ENCODE assay signal across 13 cellular contexts in genomic region chr6:52306972-52307849, GRCh38. TPM values are rescaled to one million over a fixed set of nuclear protein-coding genes. Genes with fewer than 3 reads are reported as not detected.
A peak's percentile ranks its signal among the peaks of the same experiment; 100 is the strongest.
DNase-seq lines count a peak whose midpoint lies in the region; ATAC-seq and TF ChIP-seq lines count a peak whose summit lies in the region.
"Had no signal": no experiment of that assay in that cellular context is flagged by ENCODE, and none has a peak within 500 bp of the region (broad histone marks: within the 10 kb centered on the region; RNA-seq: fewer than 3 reads in every experiment).

No MANE protein-coding gene starts in this region.

- H3K4me1 ChIP-seq in OCI-LY3 (ENCODE audit: low read length) (peaks cover 69% of the 10 kb centered on the region), spleen (peaks cover 46 to 80% (median 56%) of the 10 kb centered on the region in 6 donors)

- peak overlapping the region; percentile 1 for H2AFZ ChIP-seq in OCI-LY3 (ENCODE audit: low read depth, low read length)

- H3K9ac ChIP-seq in OCI-LY3 (ENCODE audit: low read length) = peak overlapping the region; percentile 36

- no peaks in the 10 kb centered on the region for H3K79me2 ChIP-seq in OCI-LY3 (ENCODE audit: low read length)

- H3K27me3 Mint-ChIP-seq in T-helper 1 cell treated with Interleukin-12 subunit alpha and Interleukin-12 subunit beta and Interleukin-4 antibody, amounts not matched to agents 30 μg/mL and 1 μg/mL, for 36 hours (ENCODE audit: low read depth) = peaks cover 4% of the 10 kb centered on the region

- no peak for TF ChIP-seq POLR2A in spleen (IDR thresholded peaks at IDR 0.05)

- DNase-seq in T-helper 1 cell (no peak), spleen (peak; percentile 85), retina (no peak), NCI-H526 treated with DMSO at 0.1 percent for 48 hours (lab: John Stamatoyannopoulos, UW) (no peak)
- DNase-seq: 8988T; gastrocnemius medialis; GF-D8; nucleus accumbens; stimulated activated CD4-positive, alpha-beta T cell treated with anti-CD3 and anti-CD28 coated beads, Interleukin-2, amount 100 ng/mL, for 48 hours had no signal

- H3K4me1 Mint-ChIP-seq in T-helper 1 cell treated with Interleukin-12 subunit alpha and Interleukin-12 subunit beta and Interleukin-4 antibody, amounts not matched to agents 30 μg/mL and 1 μg/mL, for 36 hours (ENCODE audit: low read depth) = peaks cover 50% of the 10 kb centered on the region

- H3K9me3 Mint-ChIP-seq in T-helper 1 cell treated with Interleukin-12 subunit alpha and Interleukin-12 subunit beta and Interleukin-4 antibody, amounts not matched to agents 30 μg/mL and 1 μg/mL, for 36 hours = no peaks in the 10 kb centered on the region

- H3K27ac Mint-ChIP-seq in T-helper 1 cell treated with Interleukin-12 subunit alpha and Interleukin-12 subunit beta and Interleukin-4 antibody, amounts not matched to agents 30 μg/mL and 1 μg/mL, for 36 hours = peak overlapping the region; percentile 87

- TF ChIP-seq CTCF in OCI-LY3 (IDR thresholded peaks at IDR 0.05; ENCODE audit: low read depth, low read length) = no peak
- TF ChIP-seq CTCF in spleen (IDR thresholded peaks at IDR 0.05 in 8 of 11, conservative IDR thresholded peaks at IDR 0.05 in 3 of 11) = no peak

- no peak for ATAC-seq in HG02973 (IDR thresholded peaks at IDR 0.05; ENCODE audit: unreplicated experiment)
- ATAC-seq: gastrocnemius medialis had no signal

- H3K9me3 ChIP-seq in OCI-LY3 (ENCODE audit: insufficient read depth, low read length) (no peaks in the 10 kb centered on the region), spleen (no peaks in the 10 kb centered on the region)
- H3K9me3 ChIP-seq: gastrocnemius medialis had no signal

- H3K36me3 Mint-ChIP-seq in T-helper 1 cell treated with Interleukin-12 subunit alpha and Interleukin-12 subunit beta and Interleukin-4 antibody, amounts not matched to agents 30 μg/mL and 1 μg/mL, for 36 hours (ENCODE audit: low read depth) = no peaks in the 10 kb centered on the region

- intact Hi-C loops in spleen (cut with DNase I; ENCODE audit: low total_unique reads) = loop anchor here (10.0 kb wide), 1 partner anchor 58 kb away; the partner anchor contains the start of gene PAQR8

- H3K27me3 ChIP-seq in OCI-LY3 (ENCODE audit: low read depth, low read length) = no peaks in the 10 kb centered on the region
- no peaks in the 10 kb centered on the region for H3K27me3 ChIP-seq in spleen (replicated peaks in 1 of 7)
- H3K27me3 ChIP-seq: gastrocnemius medialis had no signal

- H3K36me3 ChIP-seq in OCI-LY3 (replicated peaks; ENCODE audit: low read depth, low read length) (no peaks in the 10 kb centered on the region), spleen (no peaks in the 10 kb centered on the region)
- H3K36me3 ChIP-seq: gastrocnemius medialis had no signal

- H3K4me3 ChIP-seq in OCI-LY3 (ENCODE audit: low read length) (no peak overlapping the region), iPS-11a (ENCODE audit: low read depth, low read length) (peak overlapping the region; percentile 51), spleen (peak overlapping the region in 1 of 8 donors; percentile 45)
- H3K4me3 ChIP-seq: gastrocnemius medialis had no signal

- H3K4me3 Mint-ChIP-seq in T-helper 1 cell treated with Interleukin-12 subunit alpha and Interleukin-12 subunit beta and Interleukin-4 antibody, amounts not matched to agents 30 μg/mL and 1 μg/mL, for 36 hours = peak overlapping the region; percentile 63

- no peaks in the 10 kb centered on the region for H4K20me1 ChIP-seq in OCI-LY3 (ENCODE audit: insufficient read depth, low read length)

- 54 to 78% (median 58%) methylated on average over 32 of the region's 32 CpGs for WGBS in spleen, 5 donors

- H3K27ac ChIP-seq in OCI-LY3 (ENCODE audit: low read length) (peak overlapping the region; percentile 97), spleen (peak overlapping the region; percentile 55 to 90 (median 73))
- H3K27ac ChIP-seq: gastrocnemius medialis had no signal

- peak overlapping the region; percentile 18 for H3K4me2 ChIP-seq in OCI-LY3 (ENCODE audit: low read length)

RNA-seq across cellular contexts. Expression of gene MCM3, which starts 22.7 kb away (rescaled TPM):
- 10 to 100 TPM; 32.3 to 48.6 (median 36.8) TPM for total RNA-seq in spleen
- 10 to 100 TPM; 21.1 to 36.5 (median 29.4) TPM for polyA plus RNA-seq in spleen

RNA-seq across cellular contexts. Expression of gene PAQR8, which starts 54.7 kb away (rescaled TPM):
- total RNA-seq in spleen = 10 to 100 TPM in 4 of 7 donors, 1 to 10 TPM in 3; 8.3 to 13.3 (median 11.3) TPM
- polyA plus RNA-seq in spleen = 1 to 10 TPM; 3.5 to 4.5 (median 4.3) TPM
